Comparison of ENCODE assay signal across 28 cellular contexts in genomic region chr3:195565716-195566115, GRCh38. TPM values are rescaled to one million over a fixed set of nuclear protein-coding genes. Genes with fewer than 3 reads are reported as not detected.
"Had no signal": no experiment of that assay in that cellular context is flagged by ENCODE, and none has a peak within 500 bp of the region (broad histone marks: within the 10 kb centered on the region; RNA-seq: fewer than 3 reads in every experiment).

No MANE protein-coding gene starts in this region.

- H3K9me3 ChIP-seq: sigmoid colon, uterus had no signal

- H3K27ac ChIP-seq: brain microvascular endothelial cell, sigmoid colon, uterus, VCaP had no signal

- DNase-seq: activated CD4-positive, alpha-beta T cell treated with anti-CD3 and anti-CD28 coated beads, Interleukin-2, amount 10 ng/mL, durations not matched to agents 7 days and 5 days; activated CD4-positive, CD25-positive, alpha-beta regulatory T cell treated with anti-CD3 and anti-CD28 coated beads, Interleukin-2, amount 50 U/mL, for 72 hours; activated CD8-positive, alpha-beta memory T cell treated with anti-CD3 and anti-CD28 coated beads, Interleukin-2, amount 10 ng/mL, durations not matched to agents 7 days and 5 days; activated CD8-positive, alpha-beta T cell treated with anti-CD3 and anti-CD28 coated beads for 36 hours; activated gamma-delta T cell; activated naive CD4-positive, alpha-beta T cell treated with anti-CD3 and anti-CD28 coated beads, Interleukin-2, amount 50 U/mL, for 16 hours; activated T-cell treated with anti-CD3 and anti-CD28 coated beads for 4 hours; anterior cingulate cortex; brain microvascular endothelial cell; central memory CD4-positive, alpha-beta T cell; effector memory CD8-positive, alpha-beta T cell; foreskin melanocyte; glutamatergic neuron; hypothalamus; nucleus accumbens; sigmoid colon; stimulated activated CD4-positive, alpha-beta T cell treated with anti-CD3 and anti-CD28 coated beads, Interleukin-2, amount 100 ng/mL, for 48 hours; stimulated activated CD8-positive, alpha-beta memory T cell treated with anti-CD3 and anti-CD28 coated beads, Interleukin-4, amount 100 ng/mL, for 48 hours; stimulated activated naive B cell treated with anti-CD40 and anti-IgM and Interleukin-4, amounts not matched to agents 10 μg/mL and 1 μg/mL and 100 μg/mL, for 72 hours; trophoblast cell; uterus had no signal

- H3K4me3 ChIP-seq: sigmoid colon, smooth muscle cell, uterus had no signal

- FAIRE-seq: colon, endothelial cell of umbilical vein had no signal

- ATAC-seq: activated CD8-positive, alpha-beta memory T cell treated with anti-CD3 and anti-CD28 coated beads, Interleukin-2, amount 10 ng/mL, durations not matched to agents 7 days and 5 days; activated CD8-positive, alpha-beta T cell treated with anti-CD3 and anti-CD28 coated beads for 36 hours; effector memory CD8-positive, alpha-beta T cell; esophagus mucosa; natural killer cell treated with Interleukin-12 subunit alpha and Interleukin-12 subunit beta and Interleukin-15 and Interleukin-18, amount 100 ng/mL, for 72 hours; stimulated activated naive B cell treated with anti-CD40 and anti-IgM and Interleukin-4, amounts not matched to agents 10 μg/mL and 1 μg/mL and 100 μg/mL, for 72 hours had no signal

- H3K4me1 ChIP-seq: sigmoid colon, uterus had no signal

- H3K4me2 ChIP-seq: smooth muscle cell had no signal

- H3K27me3 ChIP-seq: uterus had no signal

- H3K36me3 ChIP-seq: brain microvascular endothelial cell, sigmoid colon, uterus had no signal

RNA-seq across cellular contexts. Expression of gene APOD, which starts 18.0 kb away (rescaled TPM):
- total RNA-seq: activated CD4-positive, alpha-beta T cell treated with anti-CD3 and anti-CD28 coated beads, Interleukin-2, amount 10 ng/mL, durations not matched to agents 7 days and 5 days; activated CD8-positive, alpha-beta T cell treated with anti-CD3 and anti-CD28 coated beads for 36 hours; natural killer cell treated with Interleukin-12 subunit alpha and Interleukin-12 subunit beta and Interleukin-15 and Interleukin-18, amount 100 ng/mL, for 72 hours; T-helper 2 cell treated with Interferon-gamma antibody and Interleukin-4, amounts not matched to agents 100 ng/mL and 5 ng/mL, for 36 hours had no signal
